Comparison of ENCODE assay signal across 9 cellular contexts in the genomic region with DNA sequence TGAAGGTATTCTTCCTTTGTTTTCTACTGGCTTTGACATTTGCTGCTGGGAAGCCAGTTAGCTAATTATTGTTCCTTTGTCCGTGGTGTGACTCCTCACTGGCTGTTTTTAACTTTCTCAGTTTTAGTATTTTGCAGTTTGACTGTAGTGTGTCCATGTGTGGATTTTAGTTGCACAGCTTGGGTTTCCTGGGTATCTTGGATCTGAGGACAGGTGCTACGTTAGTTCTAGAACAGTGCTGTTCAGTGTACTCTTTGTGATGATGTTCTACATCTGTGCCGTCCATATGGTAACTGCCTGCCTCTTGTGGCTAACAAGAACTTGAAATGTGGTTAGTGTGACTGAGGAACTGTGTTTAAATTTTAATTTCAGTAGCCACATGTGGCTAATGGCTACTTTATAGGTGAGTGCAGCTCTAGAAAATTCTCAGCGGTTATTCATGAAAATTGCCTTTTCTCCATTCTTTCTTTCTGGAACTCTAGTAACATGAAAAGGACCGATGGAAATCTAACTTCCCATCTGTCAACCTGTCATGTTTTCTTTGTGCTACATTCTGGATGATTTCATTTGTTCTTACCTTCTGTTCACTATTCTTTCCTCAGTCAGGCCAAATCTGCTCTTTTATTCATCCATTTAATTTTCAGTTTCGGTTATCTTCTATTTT. TPM values are rescaled to one million over a fixed set of nuclear protein-coding genes. Genes with fewer than 3 reads are reported as not detected.
DNase-seq lines count a peak whose midpoint lies in the region; ATAC-seq, FAIRE-seq and TF ChIP-seq lines count a peak whose summit lies in the region.
"Had no signal": no experiment of that assay in that cellular context is flagged by ENCODE, and none has a peak within 500 bp of the region (broad histone marks: within the 10 kb centered on the region; RNA-seq: fewer than 3 reads in every experiment).

No MANE protein-coding gene starts in this region.

- CTCF ChIA-PET in RWPE1 (lab: Yijun Ruan, JAX), result interaction anchor here (0.6 kb wide), 1 partner anchor 10 kb away, joined by 3 read pairs; no protein-coding TSS in a partner anchor

- no peak for FAIRE-seq in H54 (lab: Jason Lieb, UNC)

- no peak overlapping the region for H3K4me3 ChIP-seq in BLaER1
- H3K4me3 ChIP-seq: thoracic aorta had no signal

- H4K20me1 ChIP-seq in BLaER1, result no peaks in the 10 kb centered on the region

- intact Hi-C loops in posterior vena cava (cut with DNase I), result no loop called here

- peak overlapping the region; percentile 53 for H3K4me2 ChIP-seq in BLaER1

- TF ChIP-seq POLR2A in H54 (IDR thresholded peaks at IDR 0.05; ENCODE audit: low read depth, low read length), result no peak

- no peaks in the 10 kb centered on the region for H3K36me3 ChIP-seq in BLaER1
- H3K36me3 ChIP-seq: thoracic aorta had no signal

- H3K9me3 ChIP-seq in BLaER1, result peaks cover 18% of the 10 kb centered on the region
- H3K9me3 ChIP-seq: thoracic aorta had no signal

- H3K27ac ChIP-seq in BLaER1 (no peak overlapping the region), caudate nucleus (ENCODE audit: low read depth, low read length) (peak overlapping the region; percentile 74), RWPE1 (no peak overlapping the region)
- H3K27ac ChIP-seq: thoracic aorta had no signal

- peak in 2 of 61 donors; percentile 15 to 35 for DNase-seq in caudate nucleus (lab: John Stamatoyannopoulos, UW)
- DNase-seq in posterior vena cava (ENCODE audit: low spot score), result no peak
- no peak for DNase-seq in H54 (ENCODE audit: insufficient read length, low spot score)
- DNase-seq in RWPE1 (ENCODE audit: low spot score), result no peak
- DNase-seq in HuH-7.5 (ENCODE audit: low spot score), result no peak

- peaks cover 30% of the 10 kb centered on the region for H3K4me1 ChIP-seq in BLaER1

- ATAC-seq in GM19455 (IDR thresholded peaks at IDR 0.05; ENCODE audit: unreplicated experiment), result peak; percentile 89
- peak; percentile 91 for ATAC-seq in HG03378 (IDR thresholded peaks at IDR 0.05; ENCODE audit: unreplicated experiment)

- no peak for TF ChIP-seq CTCF in RWPE1 (conservative IDR thresholded peaks at IDR 0.05; ENCODE audit: low read depth)

- H3K27me3 ChIP-seq in BLaER1, result peaks cover 9% of the 10 kb centered on the region

- POLR2A ChIA-PET in RWPE1 (lab: Yijun Ruan, JAX; ENCODE audit: low non-redundant PET), result no interaction called here

- H3K9ac ChIP-seq in BLaER1, result no peak overlapping the region

RNA-seq across cellular contexts. Expression of a gene that starts 7.4 kb away (rescaled TPM):
- 100 to 1,000 TPM in 1 of 2 donors, 10 to 100 TPM in 1; 82.2 to 103 TPM for total RNA-seq in posterior vena cava
